Comparison of ENCODE assay signal across 8 cellular contexts in genomic region chr19:36009220-36009619, GRCh38. TPM values are rescaled to one million over a fixed set of nuclear protein-coding genes. Genes with fewer than 3 reads are reported as not detected.
DNase-seq lines count a peak whose midpoint lies in the region; ATAC-seq, FAIRE-seq and TF ChIP-seq lines count a peak whose summit lies in the region.

No MANE protein-coding gene starts in this region.

- peaks cover under 1 to 39% (median 15%) of the 10 kb centered on the region in 4 donors for H3K4me1 Mint-ChIP-seq in CD4-positive, CD25-positive, alpha-beta regulatory T cell

- no peaks in the 10 kb centered on the region for H3K27me3 Mint-ChIP-seq in CD4-positive, CD25-positive, alpha-beta regulatory T cell

- peak overlapping the region in 1 of 3 donors; percentile 71 for H3K27ac Mint-ChIP-seq in CD4-positive, CD25-positive, alpha-beta regulatory T cell

- no peak for FAIRE-seq in kidney (lab: Jason Lieb, UNC)

- no peaks in the 10 kb centered on the region for H3K9me3 ChIP-seq in CD4-positive, CD25-positive, alpha-beta regulatory T cell (ENCODE audit: control insufficient read depth in 2 of 2, low read length in 2 of 2)
- H3K9me3 ChIP-seq in kidney (ENCODE audit: control insufficient read depth in 1 of 2, low read length in 2 of 2), result no peaks in the 10 kb centered on the region

- peak overlapping the region in 2 of 4 donors; percentile 15 to 76 for H3K4me3 Mint-ChIP-seq in CD4-positive, CD25-positive, alpha-beta regulatory T cell

- peaks cover 21% of the 10 kb centered on the region for H3K4me1 ChIP-seq in CD4-positive, CD25-positive, alpha-beta regulatory T cell (ENCODE audit: control insufficient read depth, insufficient read depth, low read length, poor library complexity, severe bottlenecking)
- H3K4me1 ChIP-seq in kidney (ENCODE audit: control insufficient read depth in 1 of 2, insufficient read depth in 1 of 2, low read depth in 1 of 2, low read length in 2 of 2), result peaks cover 0 to 5% of the 10 kb centered on the region in 2 donors

- H3K27ac ChIP-seq in CD4-positive, CD25-positive, alpha-beta regulatory T cell (ENCODE audit: insufficient read depth, low read length, poor library complexity, severe bottlenecking), result no peak overlapping the region
- H3K27ac ChIP-seq in kidney (ENCODE audit: low read depth in 2 of 2, low read length in 2 of 2), result no peak overlapping the region

- no peaks in the 10 kb centered on the region for H3K27me3 ChIP-seq in CD4-positive, CD25-positive, alpha-beta regulatory T cell (ENCODE audit: control insufficient read depth, insufficient read depth, low read length)

- H3K36me3 ChIP-seq in CD4-positive, CD25-positive, alpha-beta regulatory T cell (ENCODE audit: control insufficient read depth, insufficient read depth, low read length), result no peaks in the 10 kb centered on the region
- no peaks in the 10 kb centered on the region for H3K36me3 ChIP-seq in kidney (ENCODE audit: control insufficient read depth in 1 of 2, insufficient read depth in 2 of 2, low read length in 2 of 2)

- H3K36me3 Mint-ChIP-seq in CD4-positive, CD25-positive, alpha-beta regulatory T cell, result peaks cover 9% of the 10 kb centered on the region

- H3K9me3 Mint-ChIP-seq in CD4-positive, CD25-positive, alpha-beta regulatory T cell, result no peaks in the 10 kb centered on the region

- intact Hi-C loops in kidney (cut with DNase I), result no loop called here

- no peak for TF ChIP-seq CTCF in kidney (IDR thresholded peaks at IDR 0.05; ENCODE audit: borderline replicate concordance, extremely low read depth, insufficient read depth)

- DNase-seq in CD4-positive, CD25-positive, alpha-beta regulatory T cell, result peak in 2 of 3 donors; percentile 22 to 59
- DNase-seq in LHCN-M2 (ENCODE audit: low read depth), result peak; percentile 50
- DNase-seq in T-helper 9 cell, result peak; percentile 23
- peak; percentile 68 for DNase-seq in cerebellar cortex (ENCODE audit: low spot score)
- DNase-seq in kidney, result peak; percentile 91
- peak; percentile 52 to 72 for DNase-seq in stimulated activated CD4-positive, alpha-beta T cell treated with anti-CD3 and anti-CD28 coated beads, Interleukin-2, amount 100 ng/mL, for 24 hours
- DNase-seq in ureter (ENCODE audit: low spot score), result no peak
- no peak for DNase-seq in NCI-H524 treated with DMSO at 0.1 percent for 48 hours (lab: John Stamatoyannopoulos, UW)

- no peak overlapping the region for H3K4me3 ChIP-seq in CD4-positive, CD25-positive, alpha-beta regulatory T cell (ENCODE audit: low read depth, low read length)
- H3K4me3 ChIP-seq in kidney (ENCODE audit: low read length in 2 of 2), result peak overlapping the region; percentile 11 to 61

- H3K9ac ChIP-seq in kidney (ENCODE audit: low read length in 2 of 2), result peak overlapping the region in 1 of 2 donors; percentile 48

- ATAC-seq in CD4-positive, CD25-positive, alpha-beta regulatory T cell (ENCODE audit: low read depth in 2 of 2), result no peak

RNA-seq across cellular contexts. Expression of gene SYNE4, which starts 0.6 kb away (rescaled TPM):
- total RNA-seq in CD4-positive, CD25-positive, alpha-beta regulatory T cell, result 1.5 TPM
- under 1 TPM in 1 of 4 donors, not detected in 3; 0.40 TPM for polyA plus RNA-seq in CD4-positive, CD25-positive, alpha-beta regulatory T cell
- total RNA-seq in LHCN-M2 (2014; rRNA removed) (0.23 TPM in 1 of 2 replicates, not detected in the other), kidney (7.0 TPM), ureter (4.1 TPM)
- polyA plus RNA-seq in LHCN-M2 (2012), result 0.28 TPM
- 15.7 TPM for polyA plus RNA-seq in kidney (ENCODE audit: insufficient read depth, low read depth, low replicate concordance)

RNA-seq across cellular contexts. Expression of gene ALKBH6, which starts 4.8 kb away (rescaled TPM):
- 35.8 TPM for total RNA-seq in CD4-positive, CD25-positive, alpha-beta regulatory T cell
- 10 to 100 TPM; 18.3 to 32.7 (median 24.8) TPM for polyA plus RNA-seq in CD4-positive, CD25-positive, alpha-beta regulatory T cell
- total RNA-seq in LHCN-M2 (2014; rRNA removed) (32.6 and 39.6 TPM in 2 replicates), kidney (21.5 TPM), ureter (23.8 TPM)
- 32.9 TPM for polyA plus RNA-seq in LHCN-M2 (2012)
- polyA plus RNA-seq in kidney (ENCODE audit: insufficient read depth, low read depth, low replicate concordance), result 21.7 TPM

RNA-seq across cellular contexts. Expression of gene SDHAF1, which starts 14.2 kb away (rescaled TPM):
- total RNA-seq in CD4-positive, CD25-positive, alpha-beta regulatory T cell, result 11.8 TPM
- 10 to 100 TPM; 44.0 to 71.2 (median 67.4) TPM for polyA plus RNA-seq in CD4-positive, CD25-positive, alpha-beta regulatory T cell
- total RNA-seq in LHCN-M2 (2014; rRNA removed) (24.7 and 28.6 TPM in 2 replicates), kidney (15.0 TPM), ureter (13.8 TPM)
- polyA plus RNA-seq in LHCN-M2 (2012), result 10.8 TPM
- polyA plus RNA-seq in kidney (ENCODE audit: insufficient read depth, low read depth, low replicate concordance), result 34.3 TPM

RNA-seq across cellular contexts. Expression of gene CLIP3, which starts 23.5 kb away (rescaled TPM):
- total RNA-seq in CD4-positive, CD25-positive, alpha-beta regulatory T cell, result 1.4 TPM
- 1 to 10 TPM in 1 of 4 donors, under 1 TPM in 3; 0.38 to 1.3 (median 0.61) TPM for polyA plus RNA-seq in CD4-positive, CD25-positive, alpha-beta regulatory T cell
- 5.3 and 6.3 TPM in 2 replicates for total RNA-seq in LHCN-M2 (2014; rRNA removed)
- polyA plus RNA-seq in LHCN-M2 (2012), result 54.5 TPM
- 10.3 TPM for total RNA-seq in kidney
- polyA plus RNA-seq in kidney (ENCODE audit: insufficient read depth, low read depth, low replicate concordance), result 12.3 TPM
- total RNA-seq in ureter, result 14.9 TPM

RNA-seq across cellular contexts. Expression of gene THAP8, which starts 44.9 kb away (rescaled TPM):
- total RNA-seq in CD4-positive, CD25-positive, alpha-beta regulatory T cell, result 2.9 TPM
- 1 to 10 TPM; 3.5 to 8.2 (median 6.7) TPM for polyA plus RNA-seq in CD4-positive, CD25-positive, alpha-beta regulatory T cell
- 10.8 and 12.5 TPM in 2 replicates for total RNA-seq in LHCN-M2 (2014; rRNA removed)
- polyA plus RNA-seq in LHCN-M2 (2012), result 13.5 TPM
- total RNA-seq in kidney, result 3.7 TPM
- 10.3 TPM for polyA plus RNA-seq in kidney (ENCODE audit: insufficient read depth, low read depth, low replicate concordance)
- total RNA-seq in ureter, result 3.8 TPM

Comparison
In these comparisons a context has a peak if more than half of its experiments do, and no peak if none do; other contexts are left out.
1. DNase-seq: peak in CD4-positive, CD25-positive, alpha-beta regulatory T cell (2 of 3), LHCN-M2 (single experiment), T-helper 9 cell (single experiment), cerebellar cortex (single experiment), kidney (single experiment) and stimulated activated CD4-positive, alpha-beta T cell treated with anti-CD3 and anti-CD28 coated beads, Interleukin-2, amount 100 ng/mL, for 24 hours (2 of 2); none in ureter (single experiment) and NCI-H524 treated with DMSO at 0.1 percent for 48 hours (single experiment).